ENCODE assay signal across 13 cellular contexts in the genomic region with DNA sequence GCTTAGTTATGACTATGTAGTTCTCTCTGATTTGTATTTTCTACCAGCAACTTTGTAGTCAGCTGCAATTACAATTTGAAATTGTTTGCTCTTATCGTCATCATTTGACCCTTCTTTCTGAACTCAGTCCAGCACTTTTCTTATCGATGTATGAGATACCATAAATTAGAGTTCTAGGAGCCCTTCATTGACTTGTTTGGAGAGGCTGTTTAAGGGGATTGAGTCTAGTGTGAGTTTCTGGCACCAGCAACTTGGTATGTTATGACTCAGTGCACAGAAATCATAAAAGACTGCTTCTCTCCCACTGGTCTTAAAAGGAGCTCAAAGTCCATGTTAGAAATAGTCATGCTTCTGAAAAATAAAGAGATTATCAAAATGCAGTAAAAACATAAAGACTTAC.
DNase-seq lines count a peak whose midpoint lies in the region; ATAC-seq, FAIRE-seq and TF ChIP-seq lines count a peak whose summit lies in the region.
"Had no signal": no experiment of that assay in that cellular context is flagged by ENCODE, and none has a peak within 500 bp of the region (broad histone marks: within the 10 kb centered on the region; RNA-seq: fewer than 3 reads in every experiment).

No MANE protein-coding gene starts in this region.

- H3K9me3 Mint-ChIP-seq in natural killer cell treated with Interleukin-12 subunit alpha and Interleukin-12 subunit beta and Interleukin-15 and Interleukin-18, amount 100 ng/mL, for 72 hours = peaks cover 7% of the 10 kb centered on the region

- ATAC-seq in upper lobe of right lung = peak; percentile 44
- ATAC-seq in HG03520 (IDR thresholded peaks at IDR 0.05; ENCODE audit: unreplicated experiment) = no peak
- ATAC-seq in natural killer cell treated with Interleukin-12 subunit alpha and Interleukin-12 subunit beta and Interleukin-15 and Interleukin-18, amount 100 ng/mL, for 72 hours = no peak

- H3K36me3 Mint-ChIP-seq in natural killer cell treated with Interleukin-12 subunit alpha and Interleukin-12 subunit beta and Interleukin-15 and Interleukin-18, amount 100 ng/mL, for 72 hours = no peaks in the 10 kb centered on the region

- TF ChIP-seq CTCF in upper lobe of right lung (IDR thresholded peaks at IDR 0.05) = no peak

- H3K4me1 ChIP-seq in upper lobe of right lung = no peaks in the 10 kb centered on the region

- no peaks in the 10 kb centered on the region for H3K36me3 ChIP-seq in upper lobe of right lung

- no peak overlapping the region for H3K27ac Mint-ChIP-seq in natural killer cell treated with Interleukin-12 subunit alpha and Interleukin-12 subunit beta and Interleukin-15 and Interleukin-18, amount 100 ng/mL, for 72 hours

- no peaks in the 10 kb centered on the region for H3K27me3 ChIP-seq in upper lobe of right lung

- no peak overlapping the region for H3K4me3 Mint-ChIP-seq in natural killer cell treated with Interleukin-12 subunit alpha and Interleukin-12 subunit beta and Interleukin-15 and Interleukin-18, amount 100 ng/mL, for 72 hours

- no peak overlapping the region for H3K4me3 ChIP-seq in upper lobe of right lung

- H3K27ac ChIP-seq in upper lobe of right lung = no peak overlapping the region
- H3K27ac ChIP-seq: VCaP had no signal

- intact Hi-C loops in upper lobe of right lung (cut with DNase I) = no loop called here

- no peaks in the 10 kb centered on the region for H3K9me3 ChIP-seq in upper lobe of right lung

- peak; percentile 64 for FAIRE-seq in islet of Langerhans (lab: Jason Lieb, UNC)
- FAIRE-seq: keratinocyte had no signal

- no peaks in the 10 kb centered on the region for H3K4me1 Mint-ChIP-seq in natural killer cell treated with Interleukin-12 subunit alpha and Interleukin-12 subunit beta and Interleukin-15 and Interleukin-18, amount 100 ng/mL, for 72 hours (ENCODE audit: low read depth in 2 of 2)

- no peaks in the 10 kb centered on the region for H3K27me3 Mint-ChIP-seq in natural killer cell treated with Interleukin-12 subunit alpha and Interleukin-12 subunit beta and Interleukin-15 and Interleukin-18, amount 100 ng/mL, for 72 hours

- DNase-seq in NCI-H510A treated with DMSO at 0.1 percent for 48 hours (lab: John Stamatoyannopoulos, UW) = peak; percentile 2
- DNase-seq in NCI-H510A (lab: John Stamatoyannopoulos, UW) = no peak
- peak; percentile 2 for DNase-seq in SW480 (ENCODE audit: low spot score)
- DNase-seq in upper lobe of right lung = no peak
- no peak for DNase-seq in putamen (ENCODE audit: low spot score)
- no peak for DNase-seq in natural killer cell treated with Interleukin-12 subunit alpha and Interleukin-12 subunit beta and Interleukin-15 and Interleukin-18, amount 100 ng/mL, for 72 hours (ENCODE audit: low spot score)
- DNase-seq: AML-193, amygdala, NCI-H1930 had no signal

Comparison
In these comparisons a context has a peak if more than half of its experiments do, and no peak if none do; other contexts are left out.
1. DNase-seq: peak in NCI-H510A treated with DMSO at 0.1 percent for 48 hours (single experiment) and SW480 (single experiment); none in NCI-H510A (single experiment), upper lobe of right lung (single experiment), putamen (single experiment) and natural killer cell treated with Interleukin-12 subunit alpha and Interleukin-12 subunit beta and Interleukin-15 and Interleukin-18, amount 100 ng/mL, for 72 hours (single experiment).